Comparison of ENCODE assay signal across 15 cellular contexts in the genomic region with DNA sequence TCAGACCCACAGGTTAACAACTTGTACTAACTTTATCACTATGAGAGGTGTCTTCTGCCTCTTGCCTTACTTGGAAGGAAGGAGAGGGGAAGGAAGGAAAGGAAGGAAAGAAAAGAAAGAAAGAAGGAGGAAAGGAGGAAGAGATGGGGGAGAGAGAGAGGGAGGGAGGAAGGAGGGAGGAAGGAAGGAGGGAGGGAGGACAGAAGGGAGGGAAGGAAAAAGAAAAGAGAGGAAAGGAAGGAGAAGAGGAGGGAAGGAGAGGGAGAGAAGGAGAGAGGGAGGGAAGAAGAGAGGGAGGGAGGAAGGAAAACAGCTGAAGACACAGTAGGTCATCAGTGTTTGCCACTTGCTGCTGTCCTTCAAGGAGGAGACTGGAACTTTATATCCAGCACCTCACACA.
"Had no signal": no experiment of that assay in that cellular context is flagged by ENCODE, and none has a peak within 500 bp of the region (broad histone marks: within the 10 kb centered on the region; RNA-seq: fewer than 3 reads in every experiment).

No MANE protein-coding gene starts in this region.

- H3K4me3 ChIP-seq: heart left ventricle, neural progenitor cell, ovary, right atrium auricular region, smooth muscle cell, tibial artery had no signal

- H2AFZ ChIP-seq: neural progenitor cell had no signal

- H3K4me1 ChIP-seq: neural progenitor cell had no signal

- H3K9me3 ChIP-seq: heart left ventricle, ovary, right atrium auricular region, tibial artery had no signal

- H3K27ac ChIP-seq: dorsolateral prefrontal cortex, heart left ventricle, neural progenitor cell, ovary, right atrium auricular region, tibial artery had no signal

- DNase-seq: cortex of kidney; dorsolateral prefrontal cortex; effector CD8-positive, alpha-beta T cell; heart left ventricle; left colon; nucleus accumbens; ovary; stimulated activated CD4-positive, alpha-beta T cell treated with anti-CD3 and anti-CD28 coated beads, Interleukin-2, amount 100 ng/mL, for 48 hours; tibial artery had no signal

- H3K36me3 ChIP-seq: heart left ventricle, neural progenitor cell, ovary, right atrium auricular region, tibial artery had no signal

- H3K27me3 ChIP-seq: dorsolateral prefrontal cortex, heart left ventricle, ovary, right atrium auricular region, tibial artery had no signal

- H3K4me3 Mint-ChIP-seq: mesothelial cell of epicardium; natural killer cell treated with Interleukin-12 subunit alpha and Interleukin-12 subunit beta and Interleukin-15 and Interleukin-18, amount 100 ng/mL, for 72 hours; neural progenitor cell; stimulated activated naive CD8-positive, alpha-beta T cell treated with anti-CD3 and anti-CD28 coated beads, Interleukin-15, Interleukin-2, amounts not matched to agents 100 ng/mL and 50 ng/mL, for 24 hours had no signal

- H3K27ac Mint-ChIP-seq: mesothelial cell of epicardium; natural killer cell treated with Interleukin-12 subunit alpha and Interleukin-12 subunit beta and Interleukin-15 and Interleukin-18, amount 100 ng/mL, for 72 hours; neural progenitor cell; stimulated activated naive CD8-positive, alpha-beta T cell treated with anti-CD3 and anti-CD28 coated beads, Interleukin-15, Interleukin-2, amounts not matched to agents 100 ng/mL and 50 ng/mL, for 24 hours had no signal

- H3K4me2 ChIP-seq: neural progenitor cell, smooth muscle cell had no signal

- H3K9me3 Mint-ChIP-seq: mesothelial cell of epicardium; natural killer cell treated with Interleukin-12 subunit alpha and Interleukin-12 subunit beta and Interleukin-15 and Interleukin-18, amount 100 ng/mL, for 72 hours; neural progenitor cell; stimulated activated naive CD8-positive, alpha-beta T cell treated with anti-CD3 and anti-CD28 coated beads, Interleukin-15, Interleukin-2, amounts not matched to agents 100 ng/mL and 50 ng/mL, for 24 hours had no signal

- H3K36me3 Mint-ChIP-seq: mesothelial cell of epicardium; natural killer cell treated with Interleukin-12 subunit alpha and Interleukin-12 subunit beta and Interleukin-15 and Interleukin-18, amount 100 ng/mL, for 72 hours; neural progenitor cell had no signal

- H3K9ac ChIP-seq: neural progenitor cell had no signal
